ENCODE assay signal across 12 cellular contexts in the genomic region with DNA sequence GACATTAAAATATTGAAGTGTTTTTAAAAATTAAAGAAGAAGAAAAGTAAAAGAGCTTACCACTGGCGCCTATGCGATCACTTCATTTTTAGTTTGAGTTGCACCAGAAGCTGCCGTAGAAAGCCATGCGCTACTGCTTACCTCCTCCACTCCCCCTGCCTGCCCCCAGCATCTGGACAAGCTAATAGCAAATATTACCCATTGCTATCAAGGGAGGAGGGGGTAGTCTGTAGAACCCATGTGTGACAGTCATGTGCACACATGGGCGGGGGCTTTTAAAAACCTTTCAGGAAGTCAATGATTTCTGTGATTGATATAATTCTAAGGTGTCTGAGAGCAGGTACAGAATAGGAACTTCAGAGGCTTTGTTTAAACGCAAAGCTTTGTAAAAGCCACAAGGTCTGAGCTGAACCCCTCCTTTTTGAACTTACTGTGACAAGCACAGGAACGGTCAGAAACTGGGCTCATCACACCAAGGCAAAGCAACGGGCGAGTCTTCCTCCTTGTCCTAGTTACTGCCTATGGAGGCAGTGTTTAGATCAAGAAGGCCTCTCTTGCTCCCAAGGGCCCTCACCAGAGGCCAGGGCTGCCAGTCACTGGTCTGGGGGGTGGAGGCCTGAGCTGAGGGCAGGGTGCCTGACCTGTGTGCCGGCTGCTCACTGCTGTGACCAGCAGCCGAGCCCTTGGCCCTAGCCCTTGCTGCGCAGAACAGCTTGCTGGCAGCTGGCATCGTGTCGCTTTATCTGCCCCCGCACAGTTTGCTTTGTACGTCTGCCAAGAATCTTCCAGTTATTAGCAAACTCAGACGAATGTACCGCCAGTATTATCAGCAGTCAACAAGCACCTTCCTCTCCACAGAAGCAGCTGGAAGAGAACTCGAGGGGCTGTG. TPM values are rescaled to one million over a fixed set of nuclear protein-coding genes. Genes with fewer than 3 reads are reported as not detected.
A peak's percentile ranks its signal among the peaks of the same experiment; 100 is the strongest.
DNase-seq lines count a peak whose midpoint lies in the region; ATAC-seq and TF ChIP-seq lines count a peak whose summit lies in the region.
"Had no signal": no experiment of that assay in that cellular context is flagged by ENCODE, and none has a peak within 500 bp of the region (broad histone marks: within the 10 kb centered on the region; RNA-seq: fewer than 3 reads in every experiment).

No MANE protein-coding gene starts in this region.

- H3K36me3 Mint-ChIP-seq in HFFc6 (ENCODE audit: low read depth) (peaks cover 33% of the 10 kb centered on the region), H9 (ENCODE audit: insufficient read depth in 1 of 3, low read depth in 3 of 3) (peaks cover 35 to 95% (median 81%) of the 10 kb centered on the region in 3 experiments; a peak in 6 of 7 replicates)

- 54 to 56% (median 55%) methylated on average over 18 to 19 of the region's 19 CpGs for WGBS in heart left ventricle, 4 donors
- 37 to 63% methylated on average over 19 of the region's 19 CpGs for WGBS in sigmoid colon, 2 donors
- WGBS in H9 (ENCODE audit: extremely low coverage, insufficient read length, low lambda C conversion rate), result no CpG with 5 or more reads among the region's 19 CpGs

- TF ChIP-seq CTCF in HFFc6 (IDR thresholded peaks at IDR 0.05) (no peak), heart left ventricle (IDR thresholded peaks at IDR 0.05) (no peak), sigmoid colon (IDR thresholded peaks at IDR 0.05) (no peak), H9 (conservative IDR thresholded peaks at IDR 0.05) (no peak)

- DNase-seq in HFFc6 (peak; percentile 40), SHP77 treated with DMSO at 0.1 percent for 48 hours (lab: John Stamatoyannopoulos, UW) (peak; percentile 95), heart left ventricle (peak in 4 of 5 donors; percentile 69 to 82 (median 75)), sigmoid colon (no peak), H9 (no peak)
- DNase-seq in activated CD4-positive, alpha-beta T cell treated with anti-CD3 and anti-CD28 coated beads, Interleukin-2, amount 50 U/mL, for 1 hour, result no peak
- DNase-seq: central memory CD4-positive, alpha-beta T cell; T-cell had no signal

- no peak overlapping the region for H2BK120ac ChIP-seq in H9 (ENCODE audit: low read depth, low read length, poor library complexity, severe bottlenecking)

- TF ChIP-seq POLR2A in heart left ventricle (IDR thresholded peaks at IDR 0.05) (no peak), sigmoid colon (IDR thresholded peaks at IDR 0.05) (no peak)

- H3K14ac ChIP-seq in H9 (ENCODE audit: insufficient read depth, low read length), result no peak overlapping the region

- no peaks in the 10 kb centered on the region for H3K9me3 ChIP-seq in heart left ventricle
- no peaks in the 10 kb centered on the region for H3K9me3 ChIP-seq in sigmoid colon
- H3K9me3 ChIP-seq in H9 (ENCODE audit: control insufficient read depth, low read depth, low read length), result no peaks in the 10 kb centered on the region
- H3K9me3 ChIP-seq: thoracic aorta had no signal

- no peak overlapping the region for H4K8ac ChIP-seq in H9 (replicated peaks; ENCODE audit: insufficient read length, low read depth, low read length)

- H2BK15ac ChIP-seq in H9 (ENCODE audit: low read depth, low read length), result no peak overlapping the region

- H3K79me2 ChIP-seq in H9 (ENCODE audit: insufficient read depth, low read length), result no peaks in the 10 kb centered on the region

- no peak overlapping the region for H3K4me3 ChIP-seq in heart left ventricle
- no peak overlapping the region for H3K4me3 ChIP-seq in sigmoid colon
- H3K4me3 ChIP-seq: thoracic aorta had no signal

- intact Hi-C loops in heart left ventricle (cut with DNase I), result no loop called here
- intact Hi-C loops in sigmoid colon (cut with DNase I), result no loop called here

- H3K4ac ChIP-seq in H9 (ENCODE audit: low read depth, low read length), result no peak overlapping the region

- H3K56ac ChIP-seq in H9 (ENCODE audit: insufficient read length, low read depth, low read length), result no peak overlapping the region

- no peaks in the 10 kb centered on the region for H4K20me1 ChIP-seq in H9 (ENCODE audit: control insufficient read depth, insufficient read depth, insufficient read length)

- H2AK5ac ChIP-seq in H9 (ENCODE audit: insufficient read length, low read length), result no peak overlapping the region

- H3K36me3 ChIP-seq in heart left ventricle (peaks cover 0 to 94% (median 53%) of the 10 kb centered on the region in 9 donors), sigmoid colon (peaks cover 24 to 92% (median 33%) of the 10 kb centered on the region in 4 donors)

- no peak overlapping the region for H3K9ac ChIP-seq in H9 (ENCODE audit: extremely low read depth, insufficient read length, low read length)

- no peaks in the 10 kb centered on the region for H3K79me1 ChIP-seq in H9 (ENCODE audit: insufficient read depth, low read depth, low read length, poor library complexity, severe bottlenecking)

- H3K9me3 Mint-ChIP-seq in HFFc6, result no peaks in the 10 kb centered on the region; the same call in 1 of the 2 replicates
- no peaks in the 10 kb centered on the region for H3K9me3 Mint-ChIP-seq in H9
- H3K9me3 Mint-ChIP-seq: natural killer cell treated with Interleukin-12 subunit alpha and Interleukin-12 subunit beta and Interleukin-15 and Interleukin-18, amount 100 ng/mL, for 72 hours; T-cell had no signal

- no peak overlapping the region for H3T11ph ChIP-seq in H9 (ENCODE audit: low read length)

- H3K27ac ChIP-seq in heart left ventricle (peak overlapping the region in 11 of 12 donors; percentile 22 to 78 (median 61)), sigmoid colon (peak overlapping the region in 3 of 4 donors; percentile 55 to 66 (median 61)), H9 (ENCODE audit: insufficient read length, low read depth, low read length) (no peak overlapping the region)

- no peak overlapping the region for H4K91ac ChIP-seq in H9 (ENCODE audit: insufficient read length, low read depth, low read length)

- no peak for TF ChIP-seq EP300 in sigmoid colon (IDR thresholded peaks at IDR 0.05)

- H2BK20ac ChIP-seq in H9 (ENCODE audit: low read depth, low read length, poor library complexity, severe bottlenecking), result no peak overlapping the region

- H3K4me3 Mint-ChIP-seq in HFFc6, result no peak overlapping the region; the same call in 1 of the 2 replicates
- H3K4me3 Mint-ChIP-seq in H9, result no peak overlapping the region
- H3K4me3 Mint-ChIP-seq: natural killer cell treated with Interleukin-12 subunit alpha and Interleukin-12 subunit beta and Interleukin-15 and Interleukin-18, amount 100 ng/mL, for 72 hours; T-cell had no signal

- H3K27me3 ChIP-seq in heart left ventricle, result no peaks in the 10 kb centered on the region
- no peaks in the 10 kb centered on the region for H3K27me3 ChIP-seq in sigmoid colon
- no peaks in the 10 kb centered on the region for H3K27me3 ChIP-seq in H9 (ENCODE audit: insufficient read depth, low read length)

- peak; percentile 87 to 97 (median 96) for ATAC-seq in heart left ventricle
- ATAC-seq in GM18517 (IDR thresholded peaks at IDR 0.05; ENCODE audit: unreplicated experiment), result no peak
- no peak for ATAC-seq in GM18519 (IDR thresholded peaks at IDR 0.05; ENCODE audit: low FRiP score, unreplicated experiment)
- ATAC-seq: T-cell had no signal

- H4K5ac ChIP-seq in H9 (ENCODE audit: insufficient read length, low read depth, low read length), result no peak overlapping the region

- H3K27ac Mint-ChIP-seq in HFFc6, result peak overlapping the region; percentile 79; the same call in 1 of the 2 replicates
- H3K27ac Mint-ChIP-seq in H9, result peak overlapping the region in 1 of 3 experiments; percentile 83; a peak in 3 of 7 replicates

- H3K23ac ChIP-seq in H9 (ENCODE audit: insufficient read length, low read depth, low read length), result no peak overlapping the region

- H3K18ac ChIP-seq in H9 (ENCODE audit: insufficient read length, low read depth, low read length), result no peak overlapping the region

- peaks cover 3% of the 10 kb centered on the region for H3K27me3 Mint-ChIP-seq in HFFc6 (ENCODE audit: insufficient read depth)
- no peaks in the 10 kb centered on the region; the same call in none of the 2 replicates for H3K27me3 Mint-ChIP-seq in H9 (ENCODE audit: low read depth)
- H3K27me3 Mint-ChIP-seq: natural killer cell treated with Interleukin-12 subunit alpha and Interleukin-12 subunit beta and Interleukin-15 and Interleukin-18, amount 100 ng/mL, for 72 hours; T-cell had no signal

- H3K4me1 Mint-ChIP-seq in HFFc6 (ENCODE audit: low read depth) (peaks cover 23% of the 10 kb centered on the region), H9 (no peaks in the 10 kb centered on the region)
- H3K4me1 Mint-ChIP-seq: T-cell had no signal

- no peak overlapping the region for H2BK5ac ChIP-seq in H9 (ENCODE audit: insufficient read length, low read length)

- H3K4me1 ChIP-seq in heart left ventricle, result peaks cover 0 to 22% (median 12%) of the 10 kb centered on the region in 12 donors
- peaks cover 0 to 12% (median 9%) of the 10 kb centered on the region in 4 donors for H3K4me1 ChIP-seq in sigmoid colon
- no peaks in the 10 kb centered on the region for H3K4me1 ChIP-seq in H9 (ENCODE audit: insufficient read depth, low read length)

- no peaks in the 10 kb centered on the region for H3K23me2 ChIP-seq in H9 (ENCODE audit: insufficient read length, low read depth, low read length, poor library complexity, severe bottlenecking)

- no peak overlapping the region for H2BK12ac ChIP-seq in H9 (ENCODE audit: insufficient read length, low read depth, low read length)

- H2AFZ ChIP-seq in H9 (ENCODE audit: low read length), result no peak overlapping the region

- no peak overlapping the region for H3K4me2 ChIP-seq in H9 (ENCODE audit: insufficient read depth, insufficient read length, low read length)

RNA-seq across cellular contexts. Expression of gene GINS2, which starts 15.0 kb away (rescaled TPM):
- total RNA-seq in HFFc6 (2021; fragmentation: NEBNext Ultra II Directional; extraction: Animal tissue kit (Norgen Biotek cat#: 25700)), result 10 to 100 TPM; 11.8 to 24.6 (median 21.0) TPM
- total RNA-seq in heart left ventricle, result 1 to 10 TPM in 1 of 9 donors, under 1 TPM in 7, not detected in 1; 0.19 to 4.2 (median 0.56) TPM
- under 1 TPM; 0.15 to 0.36 TPM for polyA plus RNA-seq in heart left ventricle
- total RNA-seq in sigmoid colon, result under 1 TPM in 3 of 4 donors, not detected in 1; 0.16 to 0.54 (median 0.36) TPM
- 1 to 10 TPM; 1.8 to 9.6 (median 5.3) TPM for polyA plus RNA-seq in sigmoid colon
- 52.7 and 53.2 TPM in 2 replicates for total RNA-seq in H9 (2021)

Comparison
In these comparisons a context has a peak if more than half of its experiments do, and no peak if none do; other contexts are left out.
1. DNase-seq: peak in HFFc6 (single experiment), SHP77 treated with DMSO at 0.1 percent for 48 hours (single experiment) and heart left ventricle (4 of 5); none in sigmoid colon (single experiment), H9 (single experiment) and activated CD4-positive, alpha-beta T cell treated with anti-CD3 and anti-CD28 coated beads, Interleukin-2, amount 50 U/mL, for 1 hour (single experiment).
2. ATAC-seq: peak in heart left ventricle (4 of 4); none in GM18517 (single experiment) and GM18519 (single experiment).